ENCODE assay signal across 7 cellular contexts in the genomic region with DNA sequence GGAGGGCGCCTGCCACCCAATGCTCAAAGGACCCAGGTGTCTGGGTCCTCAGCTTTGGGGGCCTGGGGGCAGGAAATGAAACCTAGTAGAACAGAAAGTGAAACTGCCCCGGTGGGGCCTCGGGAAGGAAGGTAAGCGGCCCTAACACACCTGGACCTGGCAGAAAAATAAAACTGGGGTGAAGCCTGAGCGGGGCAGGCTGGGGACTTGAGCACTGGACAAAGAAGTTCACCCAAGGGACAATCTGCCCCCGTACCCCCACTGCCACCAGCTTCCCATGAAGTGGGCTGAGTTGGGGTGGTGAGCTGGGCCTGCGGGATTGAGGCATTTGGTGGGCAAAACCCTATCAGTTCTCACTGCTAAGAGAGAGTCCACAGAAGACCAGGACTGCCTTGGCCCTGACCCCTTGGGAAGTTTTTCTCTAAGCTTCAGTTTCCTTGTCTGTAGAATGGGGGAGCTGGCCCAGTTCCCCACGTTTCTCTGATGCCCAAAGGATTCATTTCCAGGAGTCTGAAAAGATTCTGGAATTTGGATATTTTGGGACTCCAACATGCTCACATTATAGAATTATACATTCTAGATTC. TPM values are rescaled to one million over a fixed set of nuclear protein-coding genes. Genes with fewer than 3 reads are reported as not detected.
A peak's percentile ranks its signal among the peaks of the same experiment; 100 is the strongest.
DNase-seq lines count a peak whose midpoint lies in the region; TF ChIP-seq lines count a peak whose summit lies in the region.

No MANE protein-coding gene starts in this region.

- peak overlapping the region; percentile 97 for H3K4me3 Mint-ChIP-seq in type B pancreatic cell

- H3K36me3 ChIP-seq in SU-DHL-6 (ENCODE audit: low read length), result no peaks in the 10 kb centered on the region
- no peaks in the 10 kb centered on the region for H3K36me3 ChIP-seq in mucosa of stomach (ENCODE audit: control insufficient read depth, insufficient read depth, low read length)

- H3K4me3 ChIP-seq in SU-DHL-6 (ENCODE audit: insufficient read depth, low read length, poor library complexity, severe bottlenecking) (peak overlapping the region; percentile 95), choroid plexus epithelial cell (ENCODE audit: low read depth, low read length) (peak overlapping the region; percentile 74), mucosa of stomach (ENCODE audit: low read length) (peak overlapping the region; percentile 62)

- H3K27me3 ChIP-seq in SU-DHL-6 (ENCODE audit: low read length) (no peaks in the 10 kb centered on the region), mucosa of stomach (ENCODE audit: control insufficient read depth, insufficient read depth, low read length) (no peaks in the 10 kb centered on the region)

- peak overlapping the region; percentile 86 for H3K4me2 ChIP-seq in SU-DHL-6 (ENCODE audit: low read depth, low read length, poor library complexity, severe bottlenecking)

- H3K9me2 ChIP-seq in SU-DHL-6 (replicated peaks; ENCODE audit: insufficient read depth, low read length), result no peaks in the 10 kb centered on the region

- no peak for TF ChIP-seq CTCF in GM20000 (IDR thresholded peaks at IDR 0.05; ENCODE audit: extremely low read depth, missing control alignments)
- no peak for TF ChIP-seq CTCF in SU-DHL-6 (IDR thresholded peaks at IDR 0.05; ENCODE audit: insufficient read depth, low read length, poor library complexity, severe bottlenecking)
- TF ChIP-seq CTCF in choroid plexus epithelial cell (conservative IDR thresholded peaks at IDR 0.05; ENCODE audit: low read depth, low read length), result no peak
- TF ChIP-seq CTCF in type B pancreatic cell (conservative IDR thresholded peaks at IDR 0.05), result no peak

- H3K27me3 Mint-ChIP-seq in type B pancreatic cell, result no peaks in the 10 kb centered on the region

- peak overlapping the region; percentile 95 for H3K9ac ChIP-seq in SU-DHL-6 (ENCODE audit: low read length)
- H3K9ac ChIP-seq in mucosa of stomach (ENCODE audit: low read length), result peak overlapping the region; percentile 97

- H3K4me1 Mint-ChIP-seq in type B pancreatic cell (ENCODE audit: unreplicated experiment), result peaks cover 13% of the 10 kb centered on the region

- H3K9me3 Mint-ChIP-seq in type B pancreatic cell, result no peaks in the 10 kb centered on the region

- peaks cover 4% of the 10 kb centered on the region for H3K36me3 Mint-ChIP-seq in type B pancreatic cell

- DNase-seq in GM20000 (ENCODE audit: low spot score) (peak; percentile 89), choroid plexus epithelial cell (ENCODE audit: low read depth) (no peak), type B pancreatic cell (ENCODE audit: extremely low spot score, unreplicated experiment) (no peak), inferior parietal cortex (ENCODE audit: extremely low spot score) (no peak), HK-2 (ENCODE audit: unreplicated experiment) (no peak)

- peak overlapping the region; percentile 82 for H3K27ac ChIP-seq in SU-DHL-6 (ENCODE audit: low read depth, low read length)

- H3K27ac Mint-ChIP-seq in type B pancreatic cell, result peak overlapping the region; percentile 92

- H3F3A ChIP-seq in SU-DHL-6 (ENCODE audit: insufficient read depth), result peaks cover 39% of the 10 kb centered on the region

- H3K9me3 ChIP-seq in SU-DHL-6 (ENCODE audit: insufficient read depth, low read length) (no peaks in the 10 kb centered on the region), mucosa of stomach (ENCODE audit: control insufficient read depth, low read length) (no peaks in the 10 kb centered on the region)

- H3K4me1 ChIP-seq in mucosa of stomach (ENCODE audit: control insufficient read depth, insufficient read depth, low read length), result peaks cover 26% of the 10 kb centered on the region

- H4K20me1 ChIP-seq in SU-DHL-6 (ENCODE audit: low read depth, low read length), result no peaks in the 10 kb centered on the region

- H2AFZ ChIP-seq in SU-DHL-6 (ENCODE audit: low read depth, low read length, severe bottlenecking), result no peak overlapping the region

- H3K79me2 ChIP-seq in SU-DHL-6 (ENCODE audit: insufficient read depth, low read length), result peaks cover 21% of the 10 kb centered on the region

RNA-seq across cellular contexts. Expression of gene PRKD2, which starts 2.3 kb away (rescaled TPM):
- total RNA-seq in type B pancreatic cell (ENCODE audit: low replicate concordance), result 56.8 and 70.8 TPM in 2 replicates

RNA-seq across cellular contexts. Expression of gene FKRP, which starts 31.2 kb away (rescaled TPM):
- 24.2 and 38.4 TPM in 2 replicates for total RNA-seq in type B pancreatic cell (ENCODE audit: low replicate concordance)

RNA-seq across cellular contexts. Expression of gene STRN4, which starts 31.6 kb away (rescaled TPM):
- total RNA-seq in type B pancreatic cell (ENCODE audit: low replicate concordance), result 83.4 and 105 TPM in 2 replicates

RNA-seq across cellular contexts. Expression of gene DACT3, which starts 53.6 kb away (rescaled TPM):
- total RNA-seq in type B pancreatic cell (ENCODE audit: low replicate concordance), result 1.3 and 24.5 TPM in 2 replicates
